ENCODE assay signal across 1 cellular context in genomic region chr9:89497978-89498844, GRCh38.
TF ChIP-seq lines count a peak whose summit lies in the region.

TSS of gene SEMA4D (minus strand) at chr9:89498113. CDS start at chr9:89405456, 92,657 bp downstream.

TF ChIP-seq in H1, 55 proteins besides CTCF, POLR2A, EP300 and RAD21 (continued from another document):
- no peak for TF ChIP-seq USF2 (IDR thresholded peaks at IDR 0.05; ENCODE audit: low read length)
- TF ChIP-seq ASH2L (IDR thresholded peaks at IDR 0.05; ENCODE audit: low read length): peak; percentile 28
- no peak for TF ChIP-seq E2F6 (IDR thresholded peaks at IDR 0.05)
- TF ChIP-seq TEAD4 (IDR thresholded peaks at IDR 0.05; ENCODE audit: low read depth, low read length): no peak
